14 cellular contexts compared by ENCODE assay signal in genomic region chr20:2299301-2299700, GRCh38. TPM values are rescaled to one million over a fixed set of nuclear protein-coding genes. Genes with fewer than 3 reads are reported as not detected.
A peak's percentile ranks its signal among the peaks of the same experiment; 100 is the strongest.
DNase-seq lines count a peak whose midpoint lies in the region; ATAC-seq, FAIRE-seq and TF ChIP-seq lines count a peak whose summit lies in the region.
"Had no signal": no experiment of that assay in that cellular context is flagged by ENCODE, and none has a peak within 500 bp of the region (broad histone marks: within the 10 kb centered on the region; RNA-seq: fewer than 3 reads in every experiment).

No MANE protein-coding gene starts in this region.

- no peak overlapping the region for H3K4me3 ChIP-seq in left ventricle myocardium inferior
- H3K4me3 ChIP-seq in small intestine (ENCODE audit: low read depth in 1 of 2, low read length in 2 of 2) = no peak overlapping the region

- intact Hi-C loops in left ventricle myocardium inferior (cut with micrococcal nuclease) (no loop called here), natural killer cell (cut with micrococcal nuclease) (no loop called here)

- H3K27me3 ChIP-seq in left ventricle myocardium inferior (ENCODE audit: low read depth) (peaks cover 75% of the 10 kb centered on the region), small intestine (ENCODE audit: control insufficient read depth in 2 of 2, insufficient read depth in 2 of 2, low read length in 2 of 2) (no peaks in the 10 kb centered on the region)

- in situ Hi-C loops in SK-MEL-5 (cut with HindIII; ENCODE audit: low pct_unique_long_range_greater_than_20kb, low sequenced_read_pairs) = no loop called here

- no peaks in the 10 kb centered on the region for H3K9me3 Mint-ChIP-seq in natural killer cell
- H3K9me3 Mint-ChIP-seq: activated naive CD8-positive, alpha-beta T cell treated with anti-CD3 and anti-CD28 coated beads, Interleukin-2, amount 10 ng/mL, durations not matched to agents 7 days and 5 days had no signal

- no peaks in the 10 kb centered on the region for H3K36me3 ChIP-seq in left ventricle myocardium inferior
- H3K36me3 ChIP-seq in small intestine (ENCODE audit: control insufficient read depth in 2 of 2, insufficient read depth in 2 of 2, low read length in 2 of 2) = no peaks in the 10 kb centered on the region

- 12 to 51% (median 31%) methylated on average over 9 of the region's 9 CpGs for WGBS in small intestine, 3 donors

- H3K27ac ChIP-seq in left ventricle myocardium inferior (replicated peaks) (no peak overlapping the region), small intestine (ENCODE audit: low read depth in 1 of 2, low read length in 1 of 2) (no peak overlapping the region)

- no peaks in the 10 kb centered on the region for H3K4me1 ChIP-seq in left ventricle myocardium inferior
- no peaks in the 10 kb centered on the region for H3K4me1 ChIP-seq in small intestine (ENCODE audit: control insufficient read depth in 2 of 2, insufficient read depth in 1 of 2, low read depth in 1 of 2, low read length in 1 of 2)

- H3K9me3 ChIP-seq in left ventricle myocardium inferior (replicated peaks) = no peaks in the 10 kb centered on the region
- no peaks in the 10 kb centered on the region for H3K9me3 ChIP-seq in small intestine (ENCODE audit: control insufficient read depth, low read depth)

- peak; percentile 79 for DNase-seq in HuH-7 (ENCODE audit: low spot score)
- DNase-seq in SK-MEL-5 (ENCODE audit: low read depth, low spot score) = peak; percentile 13
- peak; percentile 25 for DNase-seq in left ventricle myocardium inferior
- peak; percentile 91 for DNase-seq in small intestine
- DNase-seq in cerebellar cortex (ENCODE audit: low spot score) = no peak
- DNase-seq in natural killer cell = no peak
- DNase-seq in nucleus accumbens (lab: John Stamatoyannopoulos, UW) = no peak
- DNase-seq: activated naive CD8-positive, alpha-beta T cell treated with anti-CD3 and anti-CD28 coated beads, Interleukin-2, amount 10 ng/mL, durations not matched to agents 7 days and 5 days; H7; midbrain had no signal

- H3K36me3 Mint-ChIP-seq in natural killer cell = no peaks in the 10 kb centered on the region
- H3K36me3 Mint-ChIP-seq: activated naive CD8-positive, alpha-beta T cell treated with anti-CD3 and anti-CD28 coated beads, Interleukin-2, amount 10 ng/mL, durations not matched to agents 7 days and 5 days had no signal

- H3K27ac Mint-ChIP-seq in natural killer cell = no peak overlapping the region
- H3K27ac Mint-ChIP-seq: activated naive CD8-positive, alpha-beta T cell treated with anti-CD3 and anti-CD28 coated beads, Interleukin-2, amount 10 ng/mL, durations not matched to agents 7 days and 5 days had no signal

- no peak overlapping the region for H3K4me3 Mint-ChIP-seq in natural killer cell
- H3K4me3 Mint-ChIP-seq: activated naive CD8-positive, alpha-beta T cell treated with anti-CD3 and anti-CD28 coated beads, Interleukin-2, amount 10 ng/mL, durations not matched to agents 7 days and 5 days had no signal

- no peak for FAIRE-seq in small intestine (lab: Jason Lieb, UNC)
- FAIRE-seq: D721Med, RCC 7860 had no signal

- TF ChIP-seq CTCF in left ventricle myocardium inferior (IDR thresholded peaks at IDR 0.05; ENCODE audit: borderline replicate concordance) (no peak), natural killer cell (IDR thresholded peaks at IDR 0.05) (no peak)

- H3K4me1 Mint-ChIP-seq in natural killer cell = no peaks in the 10 kb centered on the region

- ATAC-seq in natural killer cell (no peak), HG02981 (IDR thresholded peaks at IDR 0.05; ENCODE audit: unreplicated experiment) (no peak)

- H3K27me3 Mint-ChIP-seq in natural killer cell (ENCODE audit: low read depth in 2 of 2) = peaks cover 0 to 6% of the 10 kb centered on the region in 2 donors

RNA-seq across cellular contexts. Expression of gene TGM3, which starts 3.5 kb away (rescaled TPM):
- total RNA-seq in SK-MEL-5 (2014; rRNA removed; shearing (Covaris generic)) = not detected in 2 replicates
- not detected in 2 replicates for polyA plus RNA-seq in SK-MEL-5 (2015; cell fraction: cytosol; rRNA removed)
- polyA plus RNA-seq in SK-MEL-5 (2015; cell fraction: nucleus; rRNA removed) = not detected in 2 replicates
- total RNA-seq in left ventricle myocardium inferior (not detected), natural killer cell (not detected)
- polyA plus RNA-seq in small intestine = 1 to 10 TPM in 2 of 3 donors, under 1 TPM in 1; 0.39 to 1.6 (median 1.4) TPM
- total RNA-seq: activated naive CD8-positive, alpha-beta T cell treated with anti-CD3 and anti-CD28 coated beads, Interleukin-2, amount 10 ng/mL, durations not matched to agents 7 days and 5 days; glomerular endothelial cell had no signal

Comparison
In these comparisons a context has a peak if more than half of its experiments do, and no peak if none do; other contexts are left out.
1. DNase-seq: peak in HuH-7 (single experiment), SK-MEL-5 (single experiment), left ventricle myocardium inferior (single experiment) and small intestine (single experiment); none in cerebellar cortex (single experiment), natural killer cell (single experiment) and nucleus accumbens (0 of 56).